Comparison of ENCODE assay signal across 20 cellular contexts in the genomic region with DNA sequence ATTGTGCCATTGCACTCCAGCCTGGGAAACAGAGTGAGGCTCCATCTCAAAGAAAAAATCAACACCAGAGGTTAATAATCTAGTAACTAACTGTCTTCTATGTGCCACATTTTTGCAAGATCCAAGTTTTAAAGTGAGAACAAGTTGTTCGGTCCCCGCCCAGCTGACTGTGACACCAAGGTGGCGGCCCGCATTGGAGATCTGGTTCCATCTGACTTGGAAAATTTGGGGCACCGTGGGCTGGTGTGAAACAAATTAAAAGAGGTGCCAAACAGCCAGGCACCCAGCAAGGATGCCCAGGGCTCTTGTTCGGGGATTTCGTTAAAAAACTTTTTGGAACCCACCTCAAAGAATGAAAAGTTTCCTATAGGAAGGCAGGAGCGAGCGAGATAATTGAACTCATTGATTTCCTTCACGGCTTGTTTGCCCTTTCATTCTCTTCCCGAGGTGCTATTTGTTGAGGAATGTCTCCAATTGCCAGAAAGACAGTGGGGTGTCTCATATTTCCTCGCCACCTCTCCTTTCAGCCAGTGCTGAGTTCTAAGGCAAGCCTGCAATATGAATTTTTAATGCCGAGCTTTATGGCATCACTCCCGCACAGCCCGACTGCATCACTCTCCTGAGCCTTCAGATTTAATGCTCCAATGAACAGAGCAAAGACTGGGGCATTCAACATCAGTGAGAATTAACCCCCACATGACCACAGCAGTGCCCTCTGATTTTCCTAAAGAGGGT.
DNase-seq lines count a peak whose midpoint lies in the region; ATAC-seq, FAIRE-seq and TF ChIP-seq lines count a peak whose summit lies in the region.
"Had no signal": no experiment of that assay in that cellular context is flagged by ENCODE, and none has a peak within 500 bp of the region (broad histone marks: within the 10 kb centered on the region; RNA-seq: fewer than 3 reads in every experiment).

No MANE protein-coding gene starts in this region.

- DNase-seq in A549 (ENCODE audit: low read depth in 1 of 2, low spot score in 1 of 2) (no peak), HK-2 (ENCODE audit: unreplicated experiment) (peak; percentile 21), astrocyte of the spinal cord (ENCODE audit: low read depth, low spot score) (peak; percentile 48), left kidney (ENCODE audit: low read depth, low spot score) (peak; percentile 61), NCI-H1105 treated with DMSO at 0.1 percent for 48 hours (lab: John Stamatoyannopoulos, UW) (no peak), DMS 273 (lab: John Stamatoyannopoulos, UW; ENCODE audit: unreplicated experiment) (no peak)
- DNase-seq: activated gamma-delta T cell; adrenal gland; effector memory CD4-positive, alpha-beta T cell; head of caudate nucleus; immature natural killer cell; KBM-7; NCI-H2081; NCI-H774; SHP77 treated with DMSO at 0.1 percent for 48 hours; stimulated activated CD4-positive, alpha-beta T cell treated with anti-CD3 and anti-CD28 coated beads, Interleukin-4, amount 100 ng/mL, for 24 hours had no signal

- H3K4me3 ChIP-seq in A549 (no peak overlapping the region), astrocyte of the spinal cord (ENCODE audit: low read depth, low read length) (no peak overlapping the region)
- H3K4me3 ChIP-seq: adrenal gland, skin epidermis had no signal

- peak overlapping the region; percentile 91 to 93 for H3K27ac ChIP-seq in A549
- H3K27ac ChIP-seq: adrenal gland, C4-2B, skin epidermis had no signal

- ATAC-seq in A549: no peak
- ATAC-seq in HG02642 (IDR thresholded peaks at IDR 0.05; ENCODE audit: poor library complexity, unreplicated experiment): no peak
- ATAC-seq in GM21529 (IDR thresholded peaks at IDR 0.05; ENCODE audit: unreplicated experiment): no peak

- peaks cover 80% of the 10 kb centered on the region for H3K4me1 ChIP-seq in A549

- 65% methylated on average over 15 of the region's 15 CpGs for WGBS in A549 (ENCODE audit: missing lambda C conversion rate)

- TF ChIP-seq POLR2A in A549 (IDR thresholded peaks at IDR 0.05; ENCODE audit: low read length): no peak

- FAIRE-seq in A549 (lab: Jason Lieb, UNC): no peak

- TF ChIP-seq RAD21 in A549 (conservative IDR thresholded peaks at IDR 0.05 in 1 of 2, IDR thresholded peaks at IDR 0.05 in 1 of 2): no peak

- CTCF ChIA-PET in A549 (lab: Yijun Ruan, JAX): interaction anchor here (1.3 kb wide), 1 partner anchor 9 kb away, joined by 3 read pairs; no protein-coding TSS in a partner anchor

- peak overlapping the region; percentile 51 for H3K4me2 ChIP-seq in A549

- POLR2A ChIA-PET in A549 (lab: Yijun Ruan, JAX): no interaction called here

- in situ Hi-C loops in astrocyte of the spinal cord (cut with HindIII; ENCODE audit: low sequenced_read_pairs): no loop called here

- H3K9me3 ChIP-seq in A549: no peaks in the 10 kb centered on the region
- H3K9me3 ChIP-seq: adrenal gland had no signal

- TF ChIP-seq CTCF in A549 (IDR thresholded peaks at IDR 0.05) (no peak), astrocyte of the spinal cord (IDR thresholded peaks at IDR 0.05; ENCODE audit: low read depth, low read length) (no peak)

- no peak for TF ChIP-seq EP300 in A549 (IDR thresholded peaks at IDR 0.05)

TF ChIP-seq in A549, 52 proteins besides CTCF, POLR2A, EP300 and RAD21:
- no peak for TF ChIP-seq FOSB (CRISPR knock-in tag; IDR thresholded peaks at IDR 0.05)
- TF ChIP-seq SMC3 (IDR thresholded peaks at IDR 0.05): no peak
- TF ChIP-seq HDAC2 (IDR thresholded peaks at IDR 0.05): no peak
- TF ChIP-seq, protein P1, sequence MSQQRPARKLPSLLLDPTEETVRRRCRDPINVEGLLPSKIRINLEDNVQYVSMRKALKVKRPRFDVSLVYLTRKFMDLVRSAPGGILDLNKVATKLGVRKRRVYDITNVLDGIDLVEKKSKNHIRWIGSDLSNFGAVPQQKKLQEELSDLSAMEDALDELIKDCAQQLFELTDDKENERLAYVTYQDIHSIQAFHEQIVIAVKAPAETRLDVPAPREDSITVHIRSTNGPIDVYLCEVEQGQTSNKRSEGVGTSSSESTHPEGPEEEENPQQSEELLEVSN (IDR thresholded peaks at IDR 0.05; ENCODE audit: borderline replicate concordance, low read depth): no peak
- TF ChIP-seq MAZ (IDR thresholded peaks at IDR 0.05; ENCODE audit: borderline replicate concordance, low read depth, low read length): no peak
- no peak for TF ChIP-seq POLR2AphosphoS2 (conservative IDR thresholded peaks at IDR 0.05; ENCODE audit: low read length)
- TF ChIP-seq NPAS2 (CRISPR knock-in tag; IDR thresholded peaks at IDR 0.05; ENCODE audit: borderline replicate concordance): no peak
- TF ChIP-seq PBX3 (IDR thresholded peaks at IDR 0.05): no peak
- TF ChIP-seq PHF8 (IDR thresholded peaks at IDR 0.05; ENCODE audit: borderline replicate concordance, low read depth): no peak
- TF ChIP-seq FOSL2 (IDR thresholded peaks at IDR 0.05): no peak
- no peak for TF ChIP-seq FOSL2 (CRISPR knock-in tag; IDR thresholded peaks at IDR 0.05)
- TF ChIP-seq, protein P2, sequence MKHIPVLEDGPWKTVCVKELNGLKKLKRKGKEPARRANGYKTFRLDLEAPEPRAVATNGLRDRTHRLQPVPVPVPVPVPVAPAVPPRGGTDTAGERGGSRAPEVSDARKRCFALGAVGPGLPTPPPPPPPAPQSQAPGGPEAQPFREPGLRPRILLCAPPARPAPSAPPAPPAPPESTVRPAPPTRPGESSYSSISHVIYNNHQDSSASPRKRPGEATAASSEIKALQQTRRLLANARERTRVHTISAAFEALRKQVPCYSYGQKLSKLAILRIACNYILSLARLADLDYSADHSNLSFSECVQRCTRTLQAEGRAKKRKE (CRISPR knock-in tag; IDR thresholded peaks at IDR 0.05; ENCODE audit: low read depth): no peak
- TF ChIP-seq, protein P3, sequence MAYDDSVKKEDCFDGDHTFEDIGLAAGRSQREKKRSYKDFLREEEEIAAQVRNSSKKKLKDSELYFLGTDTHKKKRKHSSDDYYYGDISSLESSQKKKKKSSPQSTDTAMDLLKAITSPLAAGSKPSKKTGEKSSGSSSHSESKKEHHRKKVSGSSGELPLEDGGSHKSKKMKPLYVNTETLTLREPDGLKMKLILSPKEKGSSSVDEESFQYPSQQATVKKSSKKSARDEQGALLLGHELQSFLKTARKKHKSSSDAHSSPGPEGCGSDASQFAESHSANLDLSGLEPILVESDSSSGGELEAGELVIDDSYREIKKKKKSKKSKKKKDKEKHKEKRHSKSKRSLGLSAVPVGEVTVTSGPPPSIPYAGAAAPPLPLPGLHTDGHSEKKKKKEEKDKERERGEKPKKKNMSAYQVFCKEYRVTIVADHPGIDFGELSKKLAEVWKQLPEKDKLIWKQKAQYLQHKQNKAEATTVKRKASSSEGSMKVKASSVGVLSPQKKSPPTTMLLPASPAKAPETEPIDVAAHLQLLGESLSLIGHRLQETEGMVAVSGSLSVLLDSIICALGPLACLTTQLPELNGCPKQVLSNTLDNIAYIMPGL (CRISPR knock-in tag; IDR thresholded peaks at IDR 0.05; ENCODE audit: borderline replicate concordance): no peak

Comparison
In these comparisons a context has a peak if more than half of its experiments do, and no peak if none do; other contexts are left out.
1. DNase-seq: peak in HK-2 (single experiment), astrocyte of the spinal cord (single experiment) and left kidney (single experiment); none in A549 (0 of 2), NCI-H1105 treated with DMSO at 0.1 percent for 48 hours (single experiment) and DMS 273 (single experiment).